8 cellular contexts compared by ENCODE assay signal in the genomic region with DNA sequence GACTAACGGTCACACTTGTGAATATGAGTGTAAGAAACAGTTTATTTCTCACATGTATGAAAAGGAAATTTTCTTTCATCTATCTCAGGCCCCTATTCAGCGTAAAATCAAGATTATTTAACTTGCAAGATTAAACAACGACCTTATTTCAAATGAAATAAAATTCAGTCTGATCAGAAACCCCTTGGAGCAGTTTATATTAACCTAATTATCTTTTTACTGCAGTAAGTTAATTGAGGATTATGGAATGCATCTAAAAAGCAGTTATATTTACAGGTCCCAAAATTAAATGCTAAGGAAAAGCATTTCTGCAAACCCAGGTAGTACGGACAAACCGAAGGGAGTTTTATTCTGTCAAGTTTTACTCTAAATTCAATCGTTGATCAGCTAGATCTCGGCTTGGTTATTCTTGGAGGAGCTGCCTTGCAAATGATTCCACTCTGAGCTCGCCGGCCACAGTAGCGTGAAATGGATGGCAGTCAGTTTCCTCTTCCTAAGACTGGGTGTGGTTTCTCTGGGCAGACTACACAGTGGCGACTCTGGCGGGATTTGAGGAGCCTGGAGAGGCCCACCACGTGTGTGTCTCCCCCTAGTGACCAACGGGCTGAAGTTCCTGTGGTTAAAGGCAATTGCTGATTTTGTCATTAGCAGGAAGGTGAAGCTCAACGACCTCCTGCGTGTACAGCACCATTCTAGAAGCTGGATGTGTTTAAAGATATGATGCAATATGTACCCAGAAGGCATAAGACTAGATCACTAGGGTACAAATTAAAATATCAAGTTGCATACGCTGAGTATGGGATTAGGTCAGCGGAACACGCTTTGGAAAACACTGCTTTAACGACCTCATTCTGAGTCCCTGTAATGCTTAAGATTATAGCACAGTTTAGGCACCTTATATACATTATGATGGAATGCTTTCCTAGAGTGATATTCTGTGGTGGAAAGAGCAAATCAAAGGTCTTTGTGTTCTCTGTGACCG. TPM values are rescaled to one million over a fixed set of nuclear protein-coding genes. Genes with fewer than 3 reads are reported as not detected.
A peak's percentile ranks its signal among the peaks of the same experiment; 100 is the strongest.
DNase-seq lines count a peak whose midpoint lies in the region; ATAC-seq and TF ChIP-seq lines count a peak whose summit lies in the region.

No MANE protein-coding gene starts in this region.

- H3K4me1 ChIP-seq in adipocyte (ENCODE audit: control insufficient read depth, insufficient read depth, low read length) (peaks cover 15% of the 10 kb centered on the region), heart left ventricle (peaks cover 0 to 22% (median 6%) of the 10 kb centered on the region in 12 donors), upper lobe of left lung (peaks cover 8 to 12% (median 12%) of the 10 kb centered on the region in 4 donors)

- peak overlapping the region; percentile 66 for H3K4me3 ChIP-seq in GM12864 (ENCODE audit: low read depth, low read length)
- H3K4me3 ChIP-seq in adipocyte (ENCODE audit: low read length): peak overlapping the region; percentile 92
- peak overlapping the region; percentile 41 to 88 (median 66) for H3K4me3 ChIP-seq in heart left ventricle
- H3K4me3 ChIP-seq in upper lobe of left lung: peak overlapping the region; percentile 30 to 65 (median 62)

- no peak for TF ChIP-seq EP300 in upper lobe of left lung (IDR thresholded peaks at IDR 0.05)

- H3K27me3 ChIP-seq in adipocyte (replicated peaks; ENCODE audit: control insufficient read depth, insufficient read depth, low read length) (no peaks in the 10 kb centered on the region), heart left ventricle (no peaks in the 10 kb centered on the region), upper lobe of left lung (no peaks in the 10 kb centered on the region)

- 16 to 20% (median 18%) methylated on average over 21 of the region's 21 CpGs for WGBS in heart left ventricle, 4 donors
- WGBS in upper lobe of left lung, 2 donors: 14% methylated on average over 17 to 21 of the region's 21 CpGs

- peak; percentile 95 for TF ChIP-seq CTCF in GM12864 (IDR thresholded peaks at IDR 0.05; ENCODE audit: low read depth, low read length, missing control alignments)
- TF ChIP-seq CTCF in heart left ventricle (IDR thresholded peaks at IDR 0.05): peak; percentile 81 to 96 (median 90)
- TF ChIP-seq CTCF in upper lobe of left lung (IDR thresholded peaks at IDR 0.05): peak; percentile 84 to 93 (median 87)

- peak; percentile 78 for ATAC-seq in HG02588 (IDR thresholded peaks at IDR 0.05; ENCODE audit: unreplicated experiment)
- peak; percentile 94 to 97 (median 97) for ATAC-seq in heart left ventricle
- ATAC-seq in upper lobe of left lung (ENCODE audit: low FRiP score in 2 of 2): peak; percentile 97 to 98

- DNase-seq in GM12864 (ENCODE audit: low read depth) (peak; percentile 92), NCI-H1048 (lab: John Stamatoyannopoulos, UW) (peak; percentile 86), SKM-1 treated with dmso at 0.1 percent for 144 hours (lab: John Stamatoyannopoulos, UW; ENCODE audit: unreplicated experiment) (peak; percentile 96), adipocyte (ENCODE audit: low read depth) (peak; percentile 99), heart left ventricle (peak; percentile 87 to 93 (median 91)), pons (ENCODE audit: low spot score) (peak; percentile 93), upper lobe of left lung (peak in 1 of 2 donors; percentile 96)

- intact Hi-C loops in heart left ventricle (cut with DNase I): loop anchor here in 8 of 10 donors (1.0 to 10.0 kb wide), 10 partner anchors 17 to 304 kb away; partner anchors contain the start of genes RBM45 (in 5 of the 8), PJVK (in 1 of the 8) and PRKRA (in 1 of the 8)

- H3K27ac ChIP-seq in heart left ventricle: peak overlapping the region; percentile 86 to 97 (median 92)
- peak overlapping the region; percentile 89 to 94 (median 92) for H3K27ac ChIP-seq in upper lobe of left lung

- H3K36me3 ChIP-seq in adipocyte (ENCODE audit: control insufficient read depth, insufficient read depth, low read length, severe bottlenecking) (no peaks in the 10 kb centered on the region), heart left ventricle (no peaks in the 10 kb centered on the region), upper lobe of left lung (no peaks in the 10 kb centered on the region)

- H3K9me3 ChIP-seq in adipocyte (ENCODE audit: control insufficient read depth, low read length) (no peaks in the 10 kb centered on the region), heart left ventricle (no peaks in the 10 kb centered on the region), upper lobe of left lung (no peaks in the 10 kb centered on the region)

- peak overlapping the region; percentile 90 for H3K9ac ChIP-seq in adipocyte (ENCODE audit: low read length)

- peak in 1 of 2 donors; percentile 46 for TF ChIP-seq POLR2A in heart left ventricle (IDR thresholded peaks at IDR 0.05)
- TF ChIP-seq POLR2A in upper lobe of left lung (IDR thresholded peaks at IDR 0.05): peak in 2 of 4 donors; percentile 26 to 49

RNA-seq across cellular contexts. Expression of gene PRKRA, which starts 36.4 kb away (rescaled TPM):
- total RNA-seq in heart left ventricle: 10 to 100 TPM; 35.2 to 64.3 (median 49.5) TPM
- polyA plus RNA-seq in heart left ventricle: 10 to 100 TPM; 40.4 to 49.7 TPM
- 10 to 100 TPM; 31.4 to 64.0 (median 40.9) TPM for total RNA-seq in upper lobe of left lung

RNA-seq across cellular contexts. Expression of gene PJVK, which starts 36.6 kb away (rescaled TPM):
- total RNA-seq in heart left ventricle (1 to 10 TPM in 5 of 9 donors, under 1 TPM in 3, not detected in 1; 0.48 to 1.7 (median 1.5) TPM), upper lobe of left lung (1 to 10 TPM in 5 of 6 donors, not detected in 1; 1.7 to 3.7 (median 2.1) TPM)
- polyA plus RNA-seq in heart left ventricle: 1 to 10 TPM in 1 of 2 donors, under 1 TPM in 1; 0.58 to 1.1 TPM
